Comparison of ENCODE assay signal across 19 cellular contexts in the genomic region with DNA sequence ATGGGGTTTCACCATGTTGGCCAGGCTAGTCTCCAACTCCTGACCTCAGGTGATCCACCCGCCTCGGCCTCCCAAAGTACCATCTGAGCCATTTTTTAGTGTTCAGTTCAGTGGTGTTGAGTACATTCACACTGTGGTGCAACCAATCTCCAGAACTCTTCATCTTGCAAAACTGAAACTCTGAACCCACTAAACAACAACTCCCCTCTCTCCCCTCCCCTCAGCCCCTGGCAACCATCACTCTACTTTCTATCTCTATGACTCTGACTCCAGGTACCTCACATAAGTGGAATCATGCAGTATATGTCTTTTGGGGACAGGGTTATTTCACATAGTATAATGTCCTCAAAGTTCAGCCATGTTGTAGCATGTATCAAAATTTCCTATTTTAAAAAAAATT.
"Had no signal": no experiment of that assay in that cellular context is flagged by ENCODE, and none has a peak within 500 bp of the region (broad histone marks: within the 10 kb centered on the region; RNA-seq: fewer than 3 reads in every experiment).

No MANE protein-coding gene starts in this region.

- H3K36me3 Mint-ChIP-seq: activated naive CD8-positive, alpha-beta T cell had no signal

- H3K27me3 ChIP-seq: esophagus squamous epithelium, heart right ventricle, spleen had no signal

- H3K36me3 ChIP-seq: esophagus squamous epithelium, heart right ventricle, left ventricle myocardium inferior, spleen, tibial artery had no signal

- H3K4me3 Mint-ChIP-seq: activated naive CD8-positive, alpha-beta T cell; nephron progenitor cell had no signal

- H3K27ac Mint-ChIP-seq: activated naive CD8-positive, alpha-beta T cell; nephron progenitor cell had no signal

- H3K4me1 ChIP-seq: esophagus squamous epithelium, left ventricle myocardium inferior, tibial artery had no signal

- H3K27ac ChIP-seq: esophagus squamous epithelium, heart right ventricle, left ventricle myocardium inferior, tibial artery had no signal

- H3K4me3 ChIP-seq: esophagus squamous epithelium, heart right ventricle, left ventricle myocardium inferior, spleen, tibial artery had no signal

- H3K27me3 Mint-ChIP-seq: activated naive CD8-positive, alpha-beta T cell had no signal

- DNase-seq: activated CD4-positive, alpha-beta T cell treated with anti-CD3 and anti-CD28 coated beads for 4 hours; activated CD8-positive, alpha-beta memory T cell treated with anti-CD3 and anti-CD28 coated beads, Interleukin-2, amount 50 U/mL, for 4 hours; activated effector memory CD4-positive, alpha-beta T cell treated with Interleukin-2 at 50 U/mL for 16 hours; dermis blood vessel endothelial cell; effector memory CD4-positive, alpha-beta T cell; esophagus squamous epithelium; heart right ventricle; left ventricle myocardium inferior; mammary epithelial cell; midbrain; nephron progenitor cell; occipital lobe; spleen; stimulated activated CD4-positive, alpha-beta T cell treated with anti-CD3 and anti-CD28 coated beads, Interleukin-4, amount 100 ng/mL, for 4 hours; stimulated activated naive CD4-positive, alpha-beta T cell; substantia nigra; SW 1271; tibial artery had no signal
